9 cellular contexts compared by ENCODE assay signal in genomic region chr5:80140496-80140895, GRCh38.
DNase-seq lines count a peak whose midpoint lies in the region; ATAC-seq and TF ChIP-seq lines count a peak whose summit lies in the region.
"Had no signal": no experiment of that assay in that cellular context is flagged by ENCODE, and none has a peak within 500 bp of the region (broad histone marks: within the 10 kb centered on the region; RNA-seq: fewer than 3 reads in every experiment).

No MANE protein-coding gene starts in this region.

- no peaks in the 10 kb centered on the region for H3K27me3 ChIP-seq in trophoblast cell (ENCODE audit: insufficient read depth, low read length)
- no peaks in the 10 kb centered on the region for H3K27me3 ChIP-seq in testis

- H3K27ac ChIP-seq in trophoblast cell (ENCODE audit: low read depth, low read length) (peak overlapping the region; percentile 78), testis (peak overlapping the region; percentile 71 to 88)

- TF ChIP-seq POLR2A in testis (IDR thresholded peaks at IDR 0.05): no peak

- ATAC-seq in activated naive CD8-positive, alpha-beta T cell treated with anti-CD3 and anti-CD28 coated beads, Interleukin-2, amount 10 ng/mL, durations not matched to agents 7 days and 5 days (ENCODE audit: low read depth): no peak
- no peak for ATAC-seq in HG03280 (IDR thresholded peaks at IDR 0.05; ENCODE audit: unreplicated experiment)

- peak overlapping the region; percentile 76 for H3K27ac Mint-ChIP-seq in activated naive CD8-positive, alpha-beta T cell treated with anti-CD3 and anti-CD28 coated beads, Interleukin-2, amount 10 ng/mL, durations not matched to agents 7 days and 5 days

- no peaks in the 10 kb centered on the region for H3K27me3 Mint-ChIP-seq in activated naive CD8-positive, alpha-beta T cell treated with anti-CD3 and anti-CD28 coated beads, Interleukin-2, amount 10 ng/mL, durations not matched to agents 7 days and 5 days

- no peak overlapping the region for H2AFZ ChIP-seq in trophoblast cell (ENCODE audit: insufficient read depth, low read length, poor library complexity)

- no peaks in the 10 kb centered on the region for H3K79me2 ChIP-seq in trophoblast cell (ENCODE audit: control insufficient read depth, insufficient read depth, low read length, poor library complexity)

- peak overlapping the region; percentile 52 for H2BK120ac ChIP-seq in trophoblast cell (ENCODE audit: insufficient read depth, low read length, poor library complexity)

- H3K4ac ChIP-seq in trophoblast cell (ENCODE audit: low read depth, low read length): peak overlapping the region; percentile 47

- no peak overlapping the region for H3K9ac ChIP-seq in trophoblast cell (ENCODE audit: low read length)

- H2BK5ac ChIP-seq in trophoblast cell (ENCODE audit: low read depth, low read length, poor library complexity): no peak overlapping the region

- peaks cover 5% of the 10 kb centered on the region for H3K79me1 ChIP-seq in trophoblast cell (ENCODE audit: low read length)

- H3K36me3 Mint-ChIP-seq in activated naive CD8-positive, alpha-beta T cell treated with anti-CD3 and anti-CD28 coated beads, Interleukin-2, amount 10 ng/mL, durations not matched to agents 7 days and 5 days: peaks cover 42% of the 10 kb centered on the region

- intact Hi-C loops in testis (cut with DNase I; ENCODE audit: low total_unique reads): no loop called here

- no peak overlapping the region for H4K91ac ChIP-seq in trophoblast cell (ENCODE audit: low read depth, low read length)

- peaks cover 54% of the 10 kb centered on the region for H3K4me1 Mint-ChIP-seq in activated naive CD8-positive, alpha-beta T cell treated with anti-CD3 and anti-CD28 coated beads, Interleukin-2, amount 10 ng/mL, durations not matched to agents 7 days and 5 days

- peak overlapping the region; percentile 49 for H3K4me3 Mint-ChIP-seq in activated naive CD8-positive, alpha-beta T cell treated with anti-CD3 and anti-CD28 coated beads, Interleukin-2, amount 10 ng/mL, durations not matched to agents 7 days and 5 days

- no peak overlapping the region for H4K8ac ChIP-seq in trophoblast cell (ENCODE audit: low read depth, low read length)

- DNase-seq in activated T-cell treated with anti-CD3 and anti-CD28 coated beads for 24 hours (ENCODE audit: low read depth): peak; percentile 40
- no peak for DNase-seq in activated T-cell treated with anti-CD3 and anti-CD28 coated beads, Interleukin-2, amount 50 U/mL, for 1 hour
- no peak for DNase-seq in activated naive CD8-positive, alpha-beta T cell treated with anti-CD3 and anti-CD28 coated beads, Interleukin-2, amount 10 ng/mL, durations not matched to agents 7 days and 5 days
- DNase-seq in trophoblast cell: no peak
- no peak for DNase-seq in testis
- no peak for DNase-seq in dermis blood vessel endothelial cell
- no peak for DNase-seq in NOMO-1 treated with dmso at 0.1 percent for 144 hours (lab: John Stamatoyannopoulos, UW; ENCODE audit: unreplicated experiment)
- DNase-seq: NCI-H524 treated with DMSO at 0.1 percent for 48 hours had no signal

- no peak overlapping the region for H3K23ac ChIP-seq in trophoblast cell (ENCODE audit: low read length)

- no peak overlapping the region for H4K12ac ChIP-seq in trophoblast cell (ENCODE audit: low read depth, low read length)

- H3K4me3 ChIP-seq in trophoblast cell (ENCODE audit: low read depth, low read length) (no peak overlapping the region), testis (no peak overlapping the region)

- no peak overlapping the region for H2AK5ac ChIP-seq in trophoblast cell (ENCODE audit: low read length)

- POLR2A ChIA-PET in activated naive CD8-positive, alpha-beta T cell treated with anti-CD3 and anti-CD28 coated beads, Interleukin-2, amount 10 ng/mL, durations not matched to agents 7 days and 5 days (lab: Charles Lee): interaction anchor here (0.7 to 3.1 kb wide), 3 partner anchors 45 to 115 kb away, joined by 3 to 18 read pairs (median 4); partner anchors contain the start of gene SERINC5

- no peaks in the 10 kb centered on the region for H3K9me3 Mint-ChIP-seq in activated naive CD8-positive, alpha-beta T cell treated with anti-CD3 and anti-CD28 coated beads, Interleukin-2, amount 10 ng/mL, durations not matched to agents 7 days and 5 days

- no CpG with 5 or more reads among the region's 3 CpGs for WGBS in trophoblast cell (ENCODE audit: extremely low coverage, insufficient coverage, insufficient read length)
- 72 to 75% methylated on average over 3 of the region's 3 CpGs for WGBS in testis, 2 donors

- no peak overlapping the region for H3K18ac ChIP-seq in trophoblast cell (ENCODE audit: low read length)

- H3K14ac ChIP-seq in trophoblast cell (ENCODE audit: low read length): no peak overlapping the region

- H3K36me3 ChIP-seq in trophoblast cell (ENCODE audit: control insufficient read depth in 1 of 2, insufficient read depth in 2 of 2, low read length in 2 of 2): peaks cover 14 to 23% of the 10 kb centered on the region in 2 experiments
- H3K36me3 ChIP-seq in testis (ENCODE audit: low read depth, missing control alignments): no peaks in the 10 kb centered on the region

- H3K4me2 ChIP-seq in trophoblast cell (ENCODE audit: low read length): no peak overlapping the region

- TF ChIP-seq CTCF in testis (IDR thresholded peaks at IDR 0.05): no peak

- no peak overlapping the region for H2BK12ac ChIP-seq in trophoblast cell (ENCODE audit: low read length)

- H3K4me1 ChIP-seq in trophoblast cell (ENCODE audit: control insufficient read depth in 1 of 2, insufficient read depth in 2 of 2, low read length in 2 of 2) (peaks cover 8 to 19% of the 10 kb centered on the region in 2 experiments), testis (peaks cover 44% of the 10 kb centered on the region)

- no peaks in the 10 kb centered on the region for H3K9me3 ChIP-seq in trophoblast cell (ENCODE audit: insufficient read depth, low read depth, low read length)
- no peaks in the 10 kb centered on the region for H3K9me3 ChIP-seq in testis
